15 cellular contexts compared by ENCODE assay signal in the genomic region with DNA sequence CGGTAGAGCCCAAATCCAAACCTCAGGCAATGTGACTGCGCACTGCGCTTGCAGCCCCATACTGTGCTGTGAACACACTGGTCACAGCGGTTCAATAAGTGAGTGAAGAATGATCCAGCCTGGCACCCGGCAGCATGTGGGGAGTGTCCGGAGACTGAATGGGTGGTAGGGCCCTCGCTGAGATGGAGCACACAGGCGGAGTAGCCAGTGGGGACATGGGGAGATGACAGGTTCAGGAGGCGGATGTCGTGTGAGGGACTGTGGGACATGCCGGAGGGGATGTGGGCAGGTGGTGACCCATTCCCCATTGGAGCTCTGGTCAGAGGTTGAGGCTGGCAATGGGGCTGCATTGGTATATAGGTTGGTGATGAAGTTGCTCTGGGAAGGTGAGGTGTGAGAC. TPM values are rescaled to one million over a fixed set of nuclear protein-coding genes. Genes with fewer than 3 reads are reported as not detected.
"Had no signal": no experiment of that assay in that cellular context is flagged by ENCODE, and none has a peak within 500 bp of the region (broad histone marks: within the 10 kb centered on the region; RNA-seq: fewer than 3 reads in every experiment).

No MANE protein-coding gene starts in this region.

- H3K9me3 ChIP-seq: heart right ventricle, sigmoid colon, transverse colon had no signal

- H3K27me3 ChIP-seq: heart right ventricle, sigmoid colon, transverse colon had no signal

- H3K4me3 Mint-ChIP-seq: activated CD4-positive, alpha-beta T cell treated with anti-CD3 and anti-CD28 coated beads, Interleukin-2, amount 10 ng/mL, durations not matched to agents 7 days and 5 days; activated naive CD4-positive, alpha-beta T cell treated with anti-CD3 and anti-CD28 coated beads for 36 hours; memory B cell; natural killer cell treated with Interleukin-12 subunit alpha and Interleukin-12 subunit beta and Interleukin-15 and Interleukin-18, amount 100 ng/mL, for 72 hours had no signal

- H3K36me3 ChIP-seq: heart right ventricle, sigmoid colon, transverse colon had no signal

- H3K36me3 Mint-ChIP-seq: memory B cell; natural killer cell treated with Interleukin-12 subunit alpha and Interleukin-12 subunit beta and Interleukin-15 and Interleukin-18, amount 100 ng/mL, for 72 hours had no signal

- H3K27ac ChIP-seq: heart right ventricle, transverse colon had no signal

- H3K27me3 Mint-ChIP-seq: activated CD4-positive, alpha-beta T cell treated with anti-CD3 and anti-CD28 coated beads, Interleukin-2, amount 10 ng/mL, durations not matched to agents 7 days and 5 days; memory B cell had no signal

- H3K4me3 ChIP-seq: heart right ventricle, sigmoid colon, transverse colon had no signal

- H3K27ac Mint-ChIP-seq: activated CD4-positive, alpha-beta T cell treated with anti-CD3 and anti-CD28 coated beads, Interleukin-2, amount 10 ng/mL, durations not matched to agents 7 days and 5 days; activated naive CD4-positive, alpha-beta T cell treated with anti-CD3 and anti-CD28 coated beads for 36 hours; memory B cell; natural killer cell treated with Interleukin-12 subunit alpha and Interleukin-12 subunit beta and Interleukin-15 and Interleukin-18, amount 100 ng/mL, for 72 hours had no signal

- DNase-seq: cortex of kidney had no signal

- H3K9me3 Mint-ChIP-seq: activated CD4-positive, alpha-beta T cell treated with anti-CD3 and anti-CD28 coated beads, Interleukin-2, amount 10 ng/mL, durations not matched to agents 7 days and 5 days; activated naive CD4-positive, alpha-beta T cell treated with anti-CD3 and anti-CD28 coated beads for 36 hours; memory B cell; natural killer cell treated with Interleukin-12 subunit alpha and Interleukin-12 subunit beta and Interleukin-15 and Interleukin-18, amount 100 ng/mL, for 72 hours had no signal

RNA-seq across cellular contexts. Expression of gene SRARP, which starts 5.6 kb away (rescaled TPM):
- total RNA-seq: activated CD4-positive, alpha-beta T cell treated with anti-CD3 and anti-CD28 coated beads, Interleukin-2, amount 10 ng/mL, durations not matched to agents 7 days and 5 days; activated naive CD4-positive, alpha-beta T cell treated with anti-CD3 and anti-CD28 coated beads for 36 hours; fibroblast of lung; left lobe of liver; natural killer cell treated with Interleukin-12 subunit alpha and Interleukin-12 subunit beta and Interleukin-15 and Interleukin-18, amount 100 ng/mL, for 72 hours; pulmonary artery endothelial cell; sigmoid colon; T-helper 2 cell treated with Interferon-gamma antibody and Interleukin-4, amounts not matched to agents 100 ng/mL and 5 ng/mL, for 36 hours; transverse colon had no signal
- polyA plus RNA-seq: adipose tissue, fibroblast of lung had no signal

RNA-seq across cellular contexts. Expression of gene HSPB7, which starts 8.2 kb away (rescaled TPM):
- total RNA-seq: activated CD4-positive, alpha-beta T cell treated with anti-CD3 and anti-CD28 coated beads, Interleukin-2, amount 10 ng/mL, durations not matched to agents 7 days and 5 days; activated naive CD4-positive, alpha-beta T cell treated with anti-CD3 and anti-CD28 coated beads for 36 hours; frontal cortex; natural killer cell treated with Interleukin-12 subunit alpha and Interleukin-12 subunit beta and Interleukin-15 and Interleukin-18, amount 100 ng/mL, for 72 hours; occipital lobe; pulmonary artery endothelial cell; T-helper 2 cell treated with Interferon-gamma antibody and Interleukin-4, amounts not matched to agents 100 ng/mL and 5 ng/mL, for 36 hours had no signal

RNA-seq across cellular contexts. Expression of gene CLCNKA, which starts 12.2 kb away (rescaled TPM):
- total RNA-seq: activated CD4-positive, alpha-beta T cell treated with anti-CD3 and anti-CD28 coated beads, Interleukin-2, amount 10 ng/mL, durations not matched to agents 7 days and 5 days; activated naive CD4-positive, alpha-beta T cell treated with anti-CD3 and anti-CD28 coated beads for 36 hours; occipital lobe; pulmonary artery endothelial cell; T-helper 2 cell treated with Interferon-gamma antibody and Interleukin-4, amounts not matched to agents 100 ng/mL and 5 ng/mL, for 36 hours had no signal
- polyA plus RNA-seq: fibroblast of lung had no signal

RNA-seq across cellular contexts. Expression of gene CLCNKB, which starts 33.9 kb away (rescaled TPM):
- total RNA-seq: activated CD4-positive, alpha-beta T cell treated with anti-CD3 and anti-CD28 coated beads, Interleukin-2, amount 10 ng/mL, durations not matched to agents 7 days and 5 days; activated naive CD4-positive, alpha-beta T cell treated with anti-CD3 and anti-CD28 coated beads for 36 hours; left lobe of liver; natural killer cell treated with Interleukin-12 subunit alpha and Interleukin-12 subunit beta and Interleukin-15 and Interleukin-18, amount 100 ng/mL, for 72 hours; T-helper 2 cell treated with Interferon-gamma antibody and Interleukin-4, amounts not matched to agents 100 ng/mL and 5 ng/mL, for 36 hours had no signal
